In genomic region chr12:104306943-104307654, GRCh38 we compare ENCODE assay signal across 24 cellular contexts. TPM values are rescaled to one million over a fixed set of nuclear protein-coding genes. Genes with fewer than 3 reads are reported as not detected.
DNase-seq lines count a peak whose midpoint lies in the region; ATAC-seq, FAIRE-seq and TF ChIP-seq lines count a peak whose summit lies in the region.
"Had no signal": no experiment of that assay in that cellular context is flagged by ENCODE, and none has a peak within 500 bp of the region (broad histone marks: within the 10 kb centered on the region; RNA-seq: fewer than 3 reads in every experiment).

No MANE protein-coding gene starts in this region.

- CTCF ChIA-PET in A549 (lab: Yijun Ruan, JAX), result interaction anchor here (0.5 to 1.8 kb wide), 3 partner anchors 87 to 130 kb away, joined by 3 to 4 read pairs (median 4); partner anchors contain the start of gene TXNRD1

- peaks cover 48% of the 10 kb centered on the region for H3K4me1 Mint-ChIP-seq in GM23338
- peaks cover 48% of the 10 kb centered on the region for H3K4me1 Mint-ChIP-seq in central memory CD8-positive, alpha-beta T cell
- peaks cover 46% of the 10 kb centered on the region for H3K4me1 Mint-ChIP-seq in neural crest cell

- H3K36me3 Mint-ChIP-seq in GM23338 (ENCODE audit: low read depth) (peaks cover 40% of the 10 kb centered on the region), neural crest cell (ENCODE audit: low read depth) (peaks cover 29% of the 10 kb centered on the region)
- peaks cover 9% of the 10 kb centered on the region for H3K36me3 Mint-ChIP-seq in central memory CD8-positive, alpha-beta T cell (ENCODE audit: insufficient read depth)

- TF ChIP-seq EP300 in A549 (IDR thresholded peaks at IDR 0.05), result no peak

- no peak overlapping the region for H3K27ac Mint-ChIP-seq in GM23338
- H3K27ac Mint-ChIP-seq in central memory CD8-positive, alpha-beta T cell (ENCODE audit: low read depth), result peak overlapping the region; percentile 18
- H3K27ac Mint-ChIP-seq in neural crest cell (ENCODE audit: unreplicated experiment), result no peak overlapping the region
- H3K27ac Mint-ChIP-seq: activated naive CD4-positive, alpha-beta T cell treated with anti-CD3 and anti-CD28 coated beads, Interleukin-2, amount 50 U/mL, for 24 hours; activated T-helper 17 cell treated with anti-CD3 and anti-CD28 coated beads, Interleukin-2, amount 50 U/mL, for 72 hours; T-helper 1 cell treated with Interleukin-12 subunit alpha and Interleukin-12 subunit beta and Interleukin-4 antibody, amounts not matched to agents 30 μg/mL and 1 μg/mL, for 36 hours had no signal

- H3K4me3 Mint-ChIP-seq in GM23338, result no peak overlapping the region
- no peak overlapping the region for H3K4me3 Mint-ChIP-seq in central memory CD8-positive, alpha-beta T cell
- peak overlapping the region; percentile 14 for H3K4me3 Mint-ChIP-seq in neural crest cell
- H3K4me3 Mint-ChIP-seq: activated naive CD4-positive, alpha-beta T cell treated with anti-CD3 and anti-CD28 coated beads, Interleukin-2, amount 50 U/mL, for 24 hours; activated T-helper 17 cell treated with anti-CD3 and anti-CD28 coated beads, Interleukin-2, amount 50 U/mL, for 72 hours; T-helper 1 cell treated with Interleukin-12 subunit alpha and Interleukin-12 subunit beta and Interleukin-4 antibody, amounts not matched to agents 30 μg/mL and 1 μg/mL, for 36 hours had no signal

- peaks cover 10% of the 10 kb centered on the region for H3K27me3 Mint-ChIP-seq in GM23338 (ENCODE audit: insufficient read depth, low read depth, poor library complexity)
- no peaks in the 10 kb centered on the region for H3K27me3 Mint-ChIP-seq in central memory CD8-positive, alpha-beta T cell
- no peaks in the 10 kb centered on the region for H3K27me3 Mint-ChIP-seq in neural crest cell (ENCODE audit: low read depth)
- H3K27me3 Mint-ChIP-seq: activated naive CD4-positive, alpha-beta T cell treated with anti-CD3 and anti-CD28 coated beads, Interleukin-2, amount 50 U/mL, for 24 hours; activated T-helper 17 cell treated with anti-CD3 and anti-CD28 coated beads, Interleukin-2, amount 50 U/mL, for 72 hours had no signal

- H3K9me3 ChIP-seq in A549, result no peaks in the 10 kb centered on the region
- H3K9me3 ChIP-seq: BLaER1 treated with 17β-estradiol and CSF1 and Interleukin-3, amounts not matched to agents 10 nM and 100 nM; heart right ventricle; testis had no signal

- H3K27me3 ChIP-seq in GM23338 (ENCODE audit: insufficient read depth), result 0 out of 2 replicates have a peak, but pooled peaks cover 3% of the 10 kb centered on the region
- H3K27me3 ChIP-seq in dorsolateral prefrontal cortex, result no peaks in the 10 kb centered on the region
- H3K27me3 ChIP-seq: BLaER1 treated with 17β-estradiol and CSF1 and Interleukin-3, amounts not matched to agents 10 nM and 100 nM; cardiac muscle cell; heart right ventricle; testis had no signal

- ATAC-seq in A549 (no peak), GM23338 (no peak)
- ATAC-seq in central memory CD8-positive, alpha-beta T cell (replicated peaks; ENCODE audit: extremely low read depth, poor library complexity, severe bottlenecking), result no peak
- ATAC-seq: activated T-helper 17 cell treated with anti-CD3 and anti-CD28 coated beads, Interleukin-2, amount 50 U/mL, for 72 hours; heart right ventricle; right cardiac atrium had no signal

- peaks cover 82% of the 10 kb centered on the region for H3K79me2 ChIP-seq in GM23338 (replicated peaks; ENCODE audit: insufficient read depth)

- peak; percentile 61 for FAIRE-seq in A549 (lab: Jason Lieb, UNC)

- H3K4me2 ChIP-seq in A549, result peak overlapping the region; percentile 97
- no peak overlapping the region for H3K4me2 ChIP-seq in GM23338

- H2AFZ ChIP-seq in GM23338, result no peak overlapping the region

- H3K4me1 ChIP-seq in A549 (peaks cover 86% of the 10 kb centered on the region), GM23338 (ENCODE audit: insufficient read depth) (peaks cover 18% of the 10 kb centered on the region; the same call in 1 of the 2 replicates)

- H3K36me3 ChIP-seq in GM23338 (ENCODE audit: insufficient read depth), result peaks cover 11% of the 10 kb centered on the region; the same call in 1 of the 2 replicates

- H3K9me2 ChIP-seq in GM23338 (ENCODE audit: insufficient read depth), result no peaks in the 10 kb centered on the region

- 5% methylated on average over 6 of the region's 6 CpGs for whole genome bisulfite sequencing in A549 (ENCODE audit: missing lambda C conversion rate)

- peak in 1 of 2 experiments; percentile 62 for DNase-seq in A549 (ENCODE audit: low read depth in 1 of 2, low spot score in 1 of 2)
- DNase-seq in GM23338 (ENCODE audit: low spot score), result no peak
- no peak for DNase-seq in central memory CD8-positive, alpha-beta T cell (ENCODE audit: low spot score in 2 of 2)
- DNase-seq in neural crest cell (ENCODE audit: low read depth, low spot score), result no peak
- DNase-seq in NCI-H446 (lab: John Stamatoyannopoulos, UW), result no peak
- no peak for DNase-seq in KG1 (lab: John Stamatoyannopoulos, UW)
- DNase-seq in effector CD4-positive, alpha-beta T cell, result no peak
- DNase-seq in dorsolateral prefrontal cortex, result no peak
- DNase-seq: aorta; heart right ventricle; mesendoderm; MM.1S; NCI-H1436 treated with DMSO at 0.1 percent for 48 hours; NCI-H524 treated with DMSO at 0.1 percent for 48 hours; right cardiac atrium; stimulated activated CD4-positive, alpha-beta T cell treated with anti-CD3 and anti-CD28 coated beads, Interleukin-12 subunit alpha, Interleukin-12 subunit beta, amount 100 ng/mL, for 4 hours; stimulated activated CD4-positive, alpha-beta T cell treated with anti-CD3 and anti-CD28 coated beads, Interleukin-4, amount 100 ng/mL, for 24 hours; stimulated activated naive CD4-positive, alpha-beta T cell; testis had no signal

- H3K4me3 ChIP-seq in A549 (peak overlapping the region; percentile 68), GM23338 (no peak overlapping the region), dorsolateral prefrontal cortex (no peak overlapping the region)
- H3K4me3 ChIP-seq: BLaER1 treated with 17β-estradiol and CSF1 and Interleukin-3, amounts not matched to agents 10 nM and 100 nM; cardiac muscle cell; heart right ventricle; testis had no signal

- intact Hi-C loops in dorsolateral prefrontal cortex (cut with DNase I), result loop anchor here in 1 of 2 donors (10.0 kb wide), 1 partner anchor 372 kb away; the partner anchor contains the start of gene HSP90B1

- H4K20me1 ChIP-seq in GM23338 (replicated peaks; ENCODE audit: insufficient read depth), result peaks cover 45% of the 10 kb centered on the region

- no peak for TF ChIP-seq POLR2A in A549 (IDR thresholded peaks at IDR 0.05; ENCODE audit: low read length)

- no peak for TF ChIP-seq RAD21 in A549 (conservative IDR thresholded peaks at IDR 0.05 in 1 of 2, IDR thresholded peaks at IDR 0.05 in 1 of 2)

- H3F3A ChIP-seq in GM23338 (replicated peaks; ENCODE audit: low read depth), result peaks cover 8% of the 10 kb centered on the region

- H3K9me3 Mint-ChIP-seq in GM23338, result no peaks in the 10 kb centered on the region
- no peaks in the 10 kb centered on the region for H3K9me3 Mint-ChIP-seq in central memory CD8-positive, alpha-beta T cell
- peaks cover 2% of the 10 kb centered on the region for H3K9me3 Mint-ChIP-seq in neural crest cell
- H3K9me3 Mint-ChIP-seq: activated naive CD4-positive, alpha-beta T cell treated with anti-CD3 and anti-CD28 coated beads, Interleukin-2, amount 50 U/mL, for 24 hours; activated T-helper 17 cell treated with anti-CD3 and anti-CD28 coated beads, Interleukin-2, amount 50 U/mL, for 72 hours; T-helper 1 cell treated with Interleukin-12 subunit alpha and Interleukin-12 subunit beta and Interleukin-4 antibody, amounts not matched to agents 30 μg/mL and 1 μg/mL, for 36 hours had no signal

- POLR2A ChIA-PET in A549 (lab: Yijun Ruan, JAX), result interaction anchor here (0.6 to 1.5 kb wide), 2 partner anchors 10 to 85 kb away, joined by 4 to 6 read pairs; no protein-coding TSS in a partner anchor

- TF ChIP-seq CTCF in A549 (IDR thresholded peaks at IDR 0.05) (no peak), GM23338 (conservative IDR thresholded peaks at IDR 0.05; ENCODE audit: low read depth in 2 of 2) (no peak), neural crest cell (conservative IDR thresholded peaks at IDR 0.05) (no peak), dorsolateral prefrontal cortex (IDR thresholded peaks at IDR 0.05 in 54 of 56, conservative IDR thresholded peaks at IDR 0.05 in 2 of 56; ENCODE audit: low read depth in 1 of 56, partially characterized antibody in 56 of 56) (no peak)

- peak overlapping the region; percentile 73 to 81; a peak in 5 of 6 replicates for H3K27ac ChIP-seq in A549
- H3K27ac ChIP-seq in GM23338 (ENCODE audit: low read depth), result 0 out of 2 replicates have a peak overlapping the region, but pooled peaks have one; percentile 22
- H3K27ac ChIP-seq in dorsolateral prefrontal cortex, result no peak overlapping the region
- H3K27ac ChIP-seq: BLaER1 treated with 17β-estradiol and CSF1 and Interleukin-3, amounts not matched to agents 10 nM and 100 nM; cardiac muscle cell; testis had no signal

TF ChIP-seq in A549, 52 proteins besides CTCF, POLR2A, EP300 and RAD21 (continues in another document):
- no peak for TF ChIP-seq ESRRA (IDR thresholded peaks at IDR 0.05; ENCODE audit: borderline replicate concordance, low read length)
- TF ChIP-seq JUN (IDR thresholded peaks at IDR 0.05), result peak in 1 of 2 experiments; percentile 59; a peak in 3 of 5 replicates
- TF ChIP-seq CEBPB (IDR thresholded peaks at IDR 0.05), result peak; percentile 57 to 66; a peak in 2 of 4 replicates
- 0 out of 2 replicates have a peak, but pooled peaks have one; percentile 16 for TF ChIP-seq BHLHE40 (IDR thresholded peaks at IDR 0.05; ENCODE audit: low read depth, low read length)
- TF ChIP-seq RARB (CRISPR knock-in tag; IDR thresholded peaks at IDR 0.05), result peak; percentile 34

RNA-seq across cellular contexts. Expression of gene EID3, which starts 3.6 kb away (rescaled TPM):
- polyA plus RNA-seq in A549 (2011; rRNA removed), result 9.3 and 12.2 TPM in 2 replicates
- polyA plus RNA-seq in A549 (2012; cell fraction: cytosol; rRNA removed), result 7.2 and 10.3 TPM in 2 replicates
- polyA plus RNA-seq in A549 (2012; cell fraction: nucleus; rRNA removed), result 50.2 and 53.0 TPM in 2 replicates
- 6.8 to 7.5 TPM (median 6.9 TPM) in 3 replicates for polyA plus RNA-seq in A549 (2017; fragmentation: RNase III; extraction: RNeasy Plus Mini Kit Qiagen cat#74134 plus additional on column Dnase treatment)
- polyA minus RNA-seq in A549 (2011; rRNA and poly(A)+ RNA removed), result 20.7 and 22.7 TPM in 2 replicates
- 3.4 and 8.8 TPM in 2 replicates for total RNA-seq in GM23338 (2014; rRNA removed; shearing (Covaris generic))
- 3.3 and 3.9 TPM in 2 replicates for polyA plus RNA-seq in GM23338 (2016; fragmentation: Nextera tagmentation; extraction: Ambion mirVana)
- 1.8 and 3.0 TPM in 2 replicates for total RNA-seq in neural crest cell
- total RNA-seq in dorsolateral prefrontal cortex, result 1 to 10 TPM; 2.7 to 9.5 (median 5.7) TPM

Comparison
In these comparisons a context has a peak if more than half of its experiments do, and no peak if none do; other contexts are left out.
1. H3K27ac ChIP-seq: peak in A549 (2 of 2) and GM23338 (single experiment); none in dorsolateral prefrontal cortex (0 of 59).